ENCODE assay signal across 19 cellular contexts in genomic region chr4:89119166-89119565, GRCh38. TPM values are rescaled to one million over a fixed set of nuclear protein-coding genes. Genes with fewer than 3 reads are reported as not detected.
DNase-seq lines count a peak whose midpoint lies in the region; ATAC-seq, FAIRE-seq and TF ChIP-seq lines count a peak whose summit lies in the region.
"Had no signal": no experiment of that assay in that cellular context is flagged by ENCODE, and none has a peak within 500 bp of the region (broad histone marks: within the 10 kb centered on the region; RNA-seq: fewer than 3 reads in every experiment).

No MANE protein-coding gene starts in this region.

- 9% methylated on average over 1 of the region's 1 CpG for WGBS in A549 (ENCODE audit: missing lambda C conversion rate)
- 59 to 74% (median 67%) methylated on average over 1 of the region's 1 CpG for WGBS in heart left ventricle, 4 donors

- H3K9me3 ChIP-seq in A549 (no peaks in the 10 kb centered on the region), heart left ventricle (peaks cover 0 to 2% (median 0%) of the 10 kb centered on the region in 12 donors)

- H3K27me3 ChIP-seq in bronchial epithelial cell (ENCODE audit: control insufficient read depth, insufficient read depth, low read length): no peaks in the 10 kb centered on the region
- H3K27me3 ChIP-seq in heart left ventricle: no peaks in the 10 kb centered on the region
- H3K27me3 ChIP-seq: BLaER1 treated with 17β-estradiol and CSF1 and Interleukin-3, amounts not matched to agents 10 nM and 100 nM had no signal

- no peak for TF ChIP-seq RAD21 in A549 (conservative IDR thresholded peaks at IDR 0.05 in 1 of 2, IDR thresholded peaks at IDR 0.05 in 1 of 2)

- H3K36me3 Mint-ChIP-seq in HFFc6 (ENCODE audit: low read depth) (peaks cover 2% of the 10 kb centered on the region), immature natural killer cell (no peaks in the 10 kb centered on the region)

- POLR2A ChIA-PET in A549 (lab: Yijun Ruan, JAX): no interaction called here

- peak overlapping the region; percentile 50 for H3K4me2 ChIP-seq in A549
- H3K4me2 ChIP-seq: BLaER1 treated with 17β-estradiol and CSF1 and Interleukin-3, amounts not matched to agents 10 nM and 100 nM had no signal

- CTCF ChIA-PET in A549 (lab: Yijun Ruan, JAX): no interaction called here

- H3K27me3 Mint-ChIP-seq in HFFc6 (ENCODE audit: insufficient read depth): no peaks in the 10 kb centered on the region; the same call in 1 of the 2 replicates
- no peaks in the 10 kb centered on the region for H3K27me3 Mint-ChIP-seq in immature natural killer cell (ENCODE audit: low read depth in 3 of 3)
- H3K27me3 Mint-ChIP-seq: CD8-positive, alpha-beta memory T cell had no signal

- FAIRE-seq in A549 (lab: Jason Lieb, UNC) (no peak), bronchial epithelial cell (lab: Jason Lieb, UNC) (no peak)
- FAIRE-seq: GM19239, H54 had no signal

- H3K4me3 Mint-ChIP-seq in HFFc6: no peak overlapping the region
- no peak overlapping the region for H3K4me3 Mint-ChIP-seq in immature natural killer cell
- H3K4me3 Mint-ChIP-seq: CD8-positive, alpha-beta memory T cell had no signal

- H3K9me3 Mint-ChIP-seq in HFFc6: no peaks in the 10 kb centered on the region
- H3K9me3 Mint-ChIP-seq in immature natural killer cell: no peaks in the 10 kb centered on the region

- TF ChIP-seq POLR2A in A549 (IDR thresholded peaks at IDR 0.05; ENCODE audit: low read length) (no peak), heart left ventricle (IDR thresholded peaks at IDR 0.05) (no peak)

- no peaks in the 10 kb centered on the region for H3K36me3 ChIP-seq in bronchial epithelial cell (ENCODE audit: control insufficient read depth, insufficient read depth, low read length)
- H3K36me3 ChIP-seq in heart left ventricle: no peaks in the 10 kb centered on the region

- TF ChIP-seq EP300 in A549 (IDR thresholded peaks at IDR 0.05): no peak

- ATAC-seq in A549 (no peak), heart left ventricle (no peak)

- DNase-seq in A549 (ENCODE audit: low read depth in 1 of 2, low spot score in 1 of 2) (peak in 1 of 2 experiments; percentile 49), HFFc6 (peak; percentile 55), bronchial epithelial cell (ENCODE audit: low read depth) (peak; percentile 38), fibroblast of pulmonary artery (ENCODE audit: low read depth) (peak; percentile 39), immature natural killer cell (no peak), heart left ventricle (no peak), HuH-7.5 (ENCODE audit: low spot score) (no peak)
- DNase-seq in activated effector memory CD4-positive, alpha-beta T cell treated with Interleukin-2 at 50 U/mL for 16 hours: no peak
- DNase-seq: CD8-positive, alpha-beta memory T cell; Kasumi-1; NCI-H187 treated with DMSO at 0.1 percent for 48 hours; NCI-H2171; NCI-H446; NCI-H69; SHP77 had no signal

- H3K4me3 ChIP-seq in A549: no peak overlapping the region
- H3K4me3 ChIP-seq in bronchial epithelial cell (ENCODE audit: low read depth, low read length): no peak overlapping the region
- no peak overlapping the region for H3K4me3 ChIP-seq in fibroblast of pulmonary artery (replicated peaks; ENCODE audit: low read depth, low read length)
- H3K4me3 ChIP-seq in heart left ventricle: no peak overlapping the region
- H3K4me3 ChIP-seq: BLaER1 treated with 17β-estradiol and CSF1 and Interleukin-3, amounts not matched to agents 10 nM and 100 nM had no signal

- intact Hi-C loops in heart left ventricle (cut with DNase I): loop anchor here in 1 of 10 donors (10.0 kb wide), 1 partner anchor 524 kb away; the partner anchor contains the start of gene HERC3

- H3K27ac ChIP-seq in A549 (peak overlapping the region; percentile 86 to 87), heart left ventricle (no peak overlapping the region)
- H3K27ac ChIP-seq: 22Rv1; BLaER1 treated with 17β-estradiol and CSF1 and Interleukin-3, amounts not matched to agents 10 nM and 100 nM had no signal

- no peak for TF ChIP-seq CTCF in A549 (IDR thresholded peaks at IDR 0.05)
- TF ChIP-seq CTCF in HFFc6 (IDR thresholded peaks at IDR 0.05): no peak
- TF ChIP-seq CTCF in bronchial epithelial cell (IDR thresholded peaks at IDR 0.05; ENCODE audit: insufficient read depth, low read length, severe bottlenecking): no peak
- TF ChIP-seq CTCF in fibroblast of pulmonary artery (IDR thresholded peaks at IDR 0.05; ENCODE audit: low read length, missing control alignments): no peak
- TF ChIP-seq CTCF in heart left ventricle (IDR thresholded peaks at IDR 0.05): no peak

- H3K4me1 ChIP-seq in A549 (peaks cover 64% of the 10 kb centered on the region), heart left ventricle (no peaks in the 10 kb centered on the region)

- peaks cover 36% of the 10 kb centered on the region for H3K4me1 Mint-ChIP-seq in HFFc6 (ENCODE audit: low read depth)
- H3K4me1 Mint-ChIP-seq in immature natural killer cell: no peaks in the 10 kb centered on the region
- H3K4me1 Mint-ChIP-seq: CD8-positive, alpha-beta memory T cell had no signal

- peak overlapping the region; percentile 71 for H3K27ac Mint-ChIP-seq in HFFc6
- no peak overlapping the region for H3K27ac Mint-ChIP-seq in immature natural killer cell
- H3K27ac Mint-ChIP-seq: CD8-positive, alpha-beta memory T cell had no signal

TF ChIP-seq in A549, 52 proteins besides CTCF, POLR2A, EP300 and RAD21:
- TF ChIP-seq FOSB (CRISPR knock-in tag; IDR thresholded peaks at IDR 0.05) (no peak), E2F6 (IDR thresholded peaks at IDR 0.05; ENCODE audit: borderline replicate concordance, low read depth) (no peak)
TF ChIP-seq in A549: peak in this region for 0.

RNA-seq across cellular contexts. Expression of gene TIGD2, which starts 7.8 kb away (rescaled TPM):
- 8.8 and 10.7 TPM in 2 replicates for polyA plus RNA-seq in A549 (2011; rRNA removed)
- 2.0 and 2.1 TPM in 2 replicates for polyA plus RNA-seq in A549 (2012; cell fraction: cytosol; rRNA removed)
- polyA plus RNA-seq in A549 (2012; cell fraction: nucleus; rRNA removed): 1.1 and 1.6 TPM in 2 replicates
- 6.6 to 7.5 TPM (median 7.2 TPM) in 3 replicates for polyA plus RNA-seq in A549 (2017; fragmentation: RNase III; extraction: RNeasy Plus Mini Kit Qiagen cat#74134 plus additional on column Dnase treatment)
- 4.6 and 5.1 TPM in 2 replicates for polyA minus RNA-seq in A549 (2011; rRNA and poly(A)+ RNA removed)
- total RNA-seq in HFFc6 (2021; fragmentation: NEBNext Ultra II Directional; extraction: Animal tissue kit (Norgen Biotek cat#: 25700)): 10 to 100 TPM in 4 of 6 experiments, 1 to 10 TPM in 2; 8.7 to 12.1 (median 10.5) TPM
- 9.0 and 9.2 TPM in 2 replicates for total RNA-seq in bronchial epithelial cell
- 1 to 10 TPM; 2.0 to 7.4 (median 3.9) TPM for polyA plus RNA-seq in immature natural killer cell
- 1 to 10 TPM; 1.6 to 3.9 (median 2.3) TPM for total RNA-seq in heart left ventricle
- polyA plus RNA-seq in heart left ventricle: 1 to 10 TPM; 1.1 to 1.7 TPM

Comparison
In these comparisons a context has a peak if more than half of its experiments do, and no peak if none do; other contexts are left out.
1. DNase-seq: peak in HFFc6 (single experiment), bronchial epithelial cell (single experiment) and fibroblast of pulmonary artery (single experiment); none in activated effector memory CD4-positive, alpha-beta T cell treated with Interleukin-2 at 50 U/mL for 16 hours (single experiment), immature natural killer cell (0 of 3), heart left ventricle (0 of 5) and HuH-7.5 (single experiment).
2. H3K27ac ChIP-seq: peak in A549 (2 of 2); none in heart left ventricle (0 of 12).